Comparison of ENCODE assay signal across 12 cellular contexts in the genomic region with DNA sequence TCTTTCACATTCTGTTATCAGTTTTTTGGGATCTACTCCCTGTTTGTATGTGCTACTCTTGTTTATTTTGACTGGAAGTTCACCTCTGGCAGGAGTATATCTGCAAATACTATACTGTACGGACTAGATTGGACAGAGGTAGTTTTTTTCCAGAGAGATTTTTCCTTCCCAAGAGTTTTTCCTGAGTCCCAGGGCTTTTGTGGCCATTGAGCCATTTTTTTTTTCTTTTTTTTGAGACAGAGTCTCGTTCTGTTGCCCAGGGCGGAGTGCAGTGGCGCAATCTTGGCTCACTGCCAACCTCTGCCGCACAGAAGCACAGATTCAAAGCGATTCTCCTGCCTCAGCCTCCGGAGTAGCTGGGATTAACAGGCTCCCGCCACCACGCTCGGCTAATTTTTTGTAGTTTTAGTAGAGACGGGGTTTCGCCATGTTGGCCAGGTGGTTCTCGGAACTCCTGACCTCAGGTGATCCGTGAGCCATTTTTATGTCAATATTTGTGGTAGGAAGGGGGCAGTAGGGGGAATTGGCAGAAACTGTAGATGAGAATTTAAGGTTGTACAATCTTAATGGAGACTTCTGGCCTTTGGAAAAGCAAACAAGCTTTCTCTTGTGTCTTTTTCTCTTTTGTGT. TPM values are rescaled to one million over a fixed set of nuclear protein-coding genes. Genes with fewer than 3 reads are reported as not detected.
DNase-seq lines count a peak whose midpoint lies in the region; ATAC-seq and TF ChIP-seq lines count a peak whose summit lies in the region.
"Had no signal": no experiment of that assay in that cellular context is flagged by ENCODE, and none has a peak within 500 bp of the region (broad histone marks: within the 10 kb centered on the region; RNA-seq: fewer than 3 reads in every experiment).

No MANE protein-coding gene starts in this region.

- peaks cover 3% of the 10 kb centered on the region for H3K4me1 ChIP-seq in endodermal cell (ENCODE audit: control insufficient read depth, insufficient read depth, low read length)

- CTCF ChIA-PET in HEK293T (lab: Yijun Ruan, JAX) = no interaction called here

- H3K27ac ChIP-seq in endodermal cell (ENCODE audit: low read depth, low read length) = no peak overlapping the region
- H3K27ac ChIP-seq: skin epidermis had no signal

- intact Hi-C loops in activated CD4-positive, alpha-beta T cell treated with anti-CD3 and anti-CD28 coated beads, Interleukin-2, amount 10 ng/mL, durations not matched to agents 24 days and 14 days (cut with micrococcal nuclease) = no loop called here

- H3K27me3 ChIP-seq in endodermal cell (ENCODE audit: control insufficient read depth, insufficient read depth, low read length, poor library complexity, severe bottlenecking) = no peaks in the 10 kb centered on the region

- POLR2A ChIA-PET in HEK293T (lab: Yijun Ruan, JAX) = interaction anchor here (1.0 kb wide), 1 partner anchor 49 kb away, joined by 3 read pairs; no protein-coding TSS in a partner anchor

- H3K4me1 Mint-ChIP-seq in endodermal cell = peaks cover 6% of the 10 kb centered on the region
- H3K4me1 Mint-ChIP-seq in activated CD4-positive, alpha-beta T cell treated with anti-CD3 and anti-CD28 coated beads, Interleukin-2, amount 10 ng/mL, durations not matched to agents 24 days and 14 days = peaks cover 2% of the 10 kb centered on the region

- peaks cover 27% of the 10 kb centered on the region for H3K36me3 Mint-ChIP-seq in endodermal cell (ENCODE audit: low read depth)
- peaks cover 12% of the 10 kb centered on the region for H3K36me3 Mint-ChIP-seq in activated CD4-positive, alpha-beta T cell treated with anti-CD3 and anti-CD28 coated beads, Interleukin-2, amount 10 ng/mL, durations not matched to agents 24 days and 14 days (ENCODE audit: low read depth)

- H3K4me3 ChIP-seq in endodermal cell (ENCODE audit: low read length) = no peak overlapping the region
- H3K4me3 ChIP-seq: skin epidermis had no signal

- no peak for ATAC-seq in HG02610 (IDR thresholded peaks at IDR 0.05; ENCODE audit: unreplicated experiment)

- H3K9me3 ChIP-seq in endodermal cell (ENCODE audit: control insufficient read depth, low read length) = peaks cover 4% of the 10 kb centered on the region

- H3K27me3 Mint-ChIP-seq in endodermal cell (ENCODE audit: insufficient read depth) = no peaks in the 10 kb centered on the region
- no peaks in the 10 kb centered on the region for H3K27me3 Mint-ChIP-seq in activated CD4-positive, alpha-beta T cell treated with anti-CD3 and anti-CD28 coated beads, Interleukin-2, amount 10 ng/mL, durations not matched to agents 24 days and 14 days

- peaks cover 21% of the 10 kb centered on the region for H3K36me3 ChIP-seq in endodermal cell (ENCODE audit: control insufficient read depth, insufficient read depth, low read length)

- H3K4me3 Mint-ChIP-seq in endodermal cell = no peak overlapping the region
- no peak overlapping the region for H3K4me3 Mint-ChIP-seq in activated CD4-positive, alpha-beta T cell treated with anti-CD3 and anti-CD28 coated beads, Interleukin-2, amount 10 ng/mL, durations not matched to agents 24 days and 14 days

- H3K27ac Mint-ChIP-seq in endodermal cell = peak overlapping the region; percentile 1
- no peak overlapping the region for H3K27ac Mint-ChIP-seq in activated CD4-positive, alpha-beta T cell treated with anti-CD3 and anti-CD28 coated beads, Interleukin-2, amount 10 ng/mL, durations not matched to agents 24 days and 14 days

- no peak for TF ChIP-seq CTCF in endodermal cell (conservative IDR thresholded peaks at IDR 0.05)

- peaks cover 15% of the 10 kb centered on the region for H3K9me3 Mint-ChIP-seq in endodermal cell
- H3K9me3 Mint-ChIP-seq in activated CD4-positive, alpha-beta T cell treated with anti-CD3 and anti-CD28 coated beads, Interleukin-2, amount 10 ng/mL, durations not matched to agents 24 days and 14 days = peaks cover 3% of the 10 kb centered on the region

- DNase-seq in HEK293T (ENCODE audit: extremely low spot score) (no peak), NCI-H69 (lab: John Stamatoyannopoulos, UW) (peak; percentile 96), endodermal cell (no peak), renal cortical epithelial cell (ENCODE audit: low read depth) (peak; percentile 42), hippocampal formation (lab: John Stamatoyannopoulos, UW) (no peak), NCI-H1417 (lab: John Stamatoyannopoulos, UW) (no peak)
- DNase-seq in activated CD4-positive, alpha-beta T cell treated with anti-CD3 and anti-CD28 coated beads, Interleukin-2, amount 10 ng/mL, durations not matched to agents 24 days and 14 days = no peak
- DNase-seq: amygdala, DMS79, NCI-H1930 had no signal

- H3K9ac ChIP-seq in endodermal cell (ENCODE audit: extremely low read depth, low read length, poor library complexity, severe bottlenecking) = no peak overlapping the region

- 96 to 97% methylated on average over 14 of the region's 14 CpGs for WGBS in endodermal cell (ENCODE audit: insufficient coverage in 1 of 2, insufficient read length in 1 of 2), 2 experiments

TF ChIP-seq in HEK293T, 16 proteins besides CTCF, POLR2A, EP300 and RAD21:
- TF ChIP-seq SUZ12 (IDR thresholded peaks at IDR 0.05) = no peak
- no peak for TF ChIP-seq L3MBTL2 (conservative IDR thresholded peaks at IDR 0.05)
- TF ChIP-seq CTBP1 (IDR thresholded peaks at IDR 0.05; ENCODE audit: borderline replicate concordance) = peak; percentile 27; the same call in 1 of the 2 replicates
- TF ChIP-seq ZNF384 (IDR thresholded peaks at IDR 0.05) = peak; percentile 94
- no peak for TF ChIP-seq LEF1 (IDR thresholded peaks at IDR 0.05; ENCODE audit: borderline replicate concordance)
TF ChIP-seq in HEK293T: peak in this region for 2.

RNA-seq across cellular contexts. Expression of gene KTN1, which starts 19.4 kb away (rescaled TPM):
- 100 to 1,000 TPM; 215 to 239 TPM for total RNA-seq in endodermal cell
- polyA plus RNA-seq in endodermal cell (2013, experiment 1 of 2) = 109 TPM
- 125 TPM for polyA plus RNA-seq in endodermal cell (2013, experiment 2 of 2)
- total RNA-seq in renal cortical epithelial cell = 208 and 317 TPM in 2 replicates
- 130 and 135 TPM in 2 replicates for total RNA-seq in activated CD4-positive, alpha-beta T cell treated with anti-CD3 and anti-CD28 coated beads, Interleukin-2, amount 10 ng/mL, durations not matched to agents 24 days and 14 days

Comparison
In these comparisons a context has a peak if more than half of its experiments do, and no peak if none do; other contexts are left out.
1. DNase-seq: peak in NCI-H69 (single experiment) and renal cortical epithelial cell (single experiment); none in HEK293T (single experiment), endodermal cell (single experiment), hippocampal formation (0 of 2), activated CD4-positive, alpha-beta T cell treated with anti-CD3 and anti-CD28 coated beads, Interleukin-2, amount 10 ng/mL, durations not matched to agents 24 days and 14 days (single experiment) and NCI-H1417 (0 of 3).